16 cellular contexts compared by ENCODE assay signal in genomic region chr18:8952174-8952573, GRCh38.
DNase-seq lines count a peak whose midpoint lies in the region; ATAC-seq, FAIRE-seq and TF ChIP-seq lines count a peak whose summit lies in the region.
"Had no signal": no experiment of that assay in that cellular context is flagged by ENCODE, and none has a peak within 500 bp of the region (broad histone marks: within the 10 kb centered on the region; RNA-seq: fewer than 3 reads in every experiment).

No MANE protein-coding gene starts in this region.

- H3K27ac ChIP-seq in HepG2 (ENCODE audit: extremely low read length, insufficient read depth, low read length) (no peak overlapping the region), right lobe of liver (no peak overlapping the region), OCI-LY7 (ENCODE audit: low read depth, low read length, poor library complexity, severe bottlenecking) (peak overlapping the region; percentile 91), temporal lobe (ENCODE audit: low read depth, low read length) (peak overlapping the region; percentile 7), gastrocnemius medialis (no peak overlapping the region), thyroid gland (no peak overlapping the region)

- no peak for TF ChIP-seq CTCF in HepG2 (CRISPR knock-in tag; IDR thresholded peaks at IDR 0.05)
- TF ChIP-seq CTCF in right lobe of liver (IDR thresholded peaks at IDR 0.05): no peak
- no peak for TF ChIP-seq CTCF in OCI-LY7 (conservative IDR thresholded peaks at IDR 0.05; ENCODE audit: low read length)
- no peak for TF ChIP-seq CTCF in glutamatergic neuron (IDR thresholded peaks at IDR 0.05; ENCODE audit: partially characterized antibody, unreplicated experiment)
- TF ChIP-seq CTCF in gastrocnemius medialis (IDR thresholded peaks at IDR 0.05 in 4 of 5, conservative IDR thresholded peaks at IDR 0.05 in 1 of 5): no peak
- TF ChIP-seq CTCF in thyroid gland (IDR thresholded peaks at IDR 0.05): no peak

- H3K9me3 Mint-ChIP-seq in glutamatergic neuron (ENCODE audit: unreplicated experiment): peaks cover 14% of the 10 kb centered on the region

- no peaks in the 10 kb centered on the region for H3K9me2 ChIP-seq in OCI-LY7 (ENCODE audit: insufficient read depth, low read length)

- peaks cover 0 to 3% of the 10 kb centered on the region in 2 experiments; a peak in 2 of 5 replicates for H3K27me3 ChIP-seq in HepG2 (ENCODE audit: control insufficient read depth in 1 of 2, insufficient read depth in 2 of 2, low read length in 2 of 2)
- H3K27me3 ChIP-seq in right lobe of liver: no peaks in the 10 kb centered on the region
- peaks cover 0 to 7% (median 0%) of the 10 kb centered on the region in 3 donors for H3K27me3 ChIP-seq in gastrocnemius medialis
- H3K27me3 ChIP-seq in thyroid gland: no peaks in the 10 kb centered on the region

- FAIRE-seq in HepG2 (lab: Jason Lieb, UNC): no peak
- no peak for FAIRE-seq in GM12892 (lab: Jason Lieb, UNC)
- FAIRE-seq: G401.6, RCC 7860 had no signal

- H3K4me1 ChIP-seq in HepG2 (ENCODE audit: insufficient read depth, low read length): peaks cover 28% of the 10 kb centered on the region
- no peaks in the 10 kb centered on the region for H3K4me1 ChIP-seq in right lobe of liver
- H3K4me1 ChIP-seq in OCI-LY7 (ENCODE audit: insufficient read depth, low read length, poor library complexity, severe bottlenecking): peaks cover 72% of the 10 kb centered on the region
- no peaks in the 10 kb centered on the region for H3K4me1 ChIP-seq in gastrocnemius medialis
- H3K4me1 ChIP-seq in thyroid gland: no peaks in the 10 kb centered on the region

- no peak overlapping the region for H3K9ac ChIP-seq in HepG2 (ENCODE audit: insufficient read depth, low read depth, low read length)

- H2AFZ ChIP-seq in HepG2 (ENCODE audit: low read length): no peak overlapping the region
- H2AFZ ChIP-seq in OCI-LY7 (ENCODE audit: low read length): peak overlapping the region; percentile 69; the same call in 1 of the 2 replicates

- ATAC-seq in HepG2: no peak
- no peak for ATAC-seq in right lobe of liver
- no peak for ATAC-seq in gastrocnemius medialis

- H3K79me2 ChIP-seq in HepG2 (ENCODE audit: insufficient read depth, low read length) (no peaks in the 10 kb centered on the region), OCI-LY7 (ENCODE audit: insufficient read depth, low read depth, low read length) (no peaks in the 10 kb centered on the region)

- H3K36me3 ChIP-seq in HepG2 (replicated peaks in 1 of 2; ENCODE audit: control insufficient read depth in 1 of 2, insufficient read depth in 2 of 2, low read length in 2 of 2) (no peaks in the 10 kb centered on the region), right lobe of liver (no peaks in the 10 kb centered on the region), OCI-LY7 (ENCODE audit: insufficient read depth, low read length) (peaks cover 13% of the 10 kb centered on the region), gastrocnemius medialis (no peaks in the 10 kb centered on the region), thyroid gland (no peaks in the 10 kb centered on the region)

- TF ChIP-seq POLR2A in HepG2 (IDR thresholded peaks at IDR 0.05; ENCODE audit: insufficient read depth in 1 of 2, low read depth in 2 of 2, low read length in 2 of 2) (no peak), right lobe of liver (IDR thresholded peaks at IDR 0.05) (no peak), gastrocnemius medialis (IDR thresholded peaks at IDR 0.05) (no peak), GM12892 (IDR thresholded peaks at IDR 0.05; ENCODE audit: low read depth, low read length) (no peak), thyroid gland (IDR thresholded peaks at IDR 0.05) (no peak)

- WGBS in HepG2 (ENCODE audit: low lambda C conversion rate): 63% methylated on average over 4 of the region's 5 CpGs
- WGBS in right lobe of liver (ENCODE audit: insufficient coverage, low coverage, low lambda C conversion rate, missing lambda C conversion rate): no CpG with 5 or more reads among the region's 5 CpGs
- 86 to 96% methylated on average over 4 to 5 of the region's 5 CpGs for WGBS in thyroid gland, 2 donors

- intact Hi-C loops in HepG2 (cut with micrococcal nuclease; ENCODE audit: unreplicated experiment) (no loop called here), right lobe of liver (cut with DNase I) (no loop called here), OCI-LY7 (cut with micrococcal nuclease; ENCODE audit: unreplicated experiment) (no loop called here), gastrocnemius medialis (cut with DNase I; ENCODE audit: low total_unique reads) (loop anchor here (10.0 kb wide), 1 partner anchor 1197 kb away; no protein-coding TSS in a partner anchor), thyroid gland (cut with DNase I) (no loop called here)

- TF ChIP-seq RAD21 in HepG2 (CRISPR knock-in tag; IDR thresholded peaks at IDR 0.05): no peak

- no peak overlapping the region for H3K4me2 ChIP-seq in HepG2 (ENCODE audit: low read depth, low read length)
- H3K4me2 ChIP-seq in OCI-LY7 (ENCODE audit: low read length): peak overlapping the region; percentile 66

- H3K4me3 Mint-ChIP-seq in glutamatergic neuron (ENCODE audit: unreplicated experiment): peak overlapping the region; percentile 20

- H3K9me3 ChIP-seq in HepG2 (ENCODE audit: low read length) (peaks cover 6% of the 10 kb centered on the region; the same call in 1 of the 2 replicates), right lobe of liver (no peaks in the 10 kb centered on the region), OCI-LY7 (ENCODE audit: low read length) (peaks cover 27% of the 10 kb centered on the region; the same call in 1 of the 2 replicates), gastrocnemius medialis (no peaks in the 10 kb centered on the region), thyroid gland (no peaks in the 10 kb centered on the region)

- H4K20me1 ChIP-seq in HepG2 (ENCODE audit: insufficient read depth, low read length) (no peaks in the 10 kb centered on the region), OCI-LY7 (ENCODE audit: insufficient read depth, low read length) (no peaks in the 10 kb centered on the region)

- POLR2A ChIA-PET in HepG2 (lab: Yijun Ruan, JAX): no interaction called here
- POLR2A ChIA-PET in OCI-LY7 (lab: Charles Lee): interaction anchor here (0.6 to 2.9 kb wide), 9 partner anchors 9 to 255 kb away, joined by 3 to 10 read pairs (median 5); no protein-coding TSS in a partner anchor

- peaks cover 33% of the 10 kb centered on the region for H3K4me1 Mint-ChIP-seq in glutamatergic neuron (ENCODE audit: low read depth, unreplicated experiment)

- peaks cover 9% of the 10 kb centered on the region for H3K27me3 Mint-ChIP-seq in glutamatergic neuron (ENCODE audit: unreplicated experiment)

- CTCF ChIA-PET in HepG2 (lab: Yijun Ruan, JAX; ENCODE audit: low intra/inter-chr PET ratio, low total read pairs) (no interaction called here), OCI-LY7 (lab: Charles Lee; ENCODE audit: unreplicated experiment) (interaction anchor here (1.1 to 1.2 kb wide), 2 partner anchors 10 to 30 kb away, joined by 3 to 5 read pairs; no protein-coding TSS in a partner anchor)

- in situ Hi-C loops in HepG2 (cut with HindIII; ENCODE audit: extremely low pct_ligation_motif_present, low pct_unique_long_range_greater_than_20kb) (no loop called here), gastrocnemius medialis (cut with MboI; ENCODE audit: low sequenced_read_pairs in 4 of 4) (no loop called here)

- BruUV-seq in HepG2 (replicated peaks; lab: Mats Ljungman, UMichigan): no TSS peak
- no TSS peak for BruUV-seq in OCI-LY7 (replicated peaks; lab: Mats Ljungman, UMichigan)

- TF ChIP-seq EP300 in HepG2 (IDR thresholded peaks at IDR 0.05; ENCODE audit: low read depth in 2 of 2, low read length in 2 of 2) (no peak), HepG2 (CRISPR knock-in tag; IDR thresholded peaks at IDR 0.05; ENCODE audit: borderline replicate concordance) (no peak)

- H3K36me3 Mint-ChIP-seq in glutamatergic neuron (ENCODE audit: unreplicated experiment): no peaks in the 10 kb centered on the region

- peak overlapping the region; percentile 65 for H3K27ac Mint-ChIP-seq in glutamatergic neuron (ENCODE audit: unreplicated experiment)

- no peak overlapping the region for H3K4me3 ChIP-seq in HepG2 (replicated peaks in 1 of 3; ENCODE audit: insufficient read depth in 1 of 3, low read depth in 2 of 3, low read length in 3 of 3)
- H3K4me3 ChIP-seq in right lobe of liver: no peak overlapping the region
- H3K4me3 ChIP-seq in OCI-LY7 (ENCODE audit: low read depth, low read length, poor library complexity, severe bottlenecking): peak overlapping the region; percentile 38
- H3K4me3 ChIP-seq in gastrocnemius medialis: no peak overlapping the region
- H3K4me3 ChIP-seq in thyroid gland (replicated peaks in 1 of 3): no peak overlapping the region

- DNase-seq in HepG2 (ENCODE audit: low spot score) (no peak), right lobe of liver (no peak), OCI-LY7 (ENCODE audit: low spot score) (peak; percentile 63), glutamatergic neuron (no peak), gastrocnemius medialis (no peak), GM12892 (ENCODE audit: insufficient read length) (no peak), thyroid gland (no peak)
- DNase-seq: 8988T, DMS53, NCI-H1092, NCI-H2107, NCI-H748 treated with DMSO at 0.1 percent for 48 hours, SIG-M5 had no signal

TF ChIP-seq in HepG2, 621 proteins besides CTCF, POLR2A, EP300 and RAD21:
- TF ChIP-seq CREB1 (IDR thresholded peaks at IDR 0.05) (no peak), CREB1 (CRISPR knock-in tag; IDR thresholded peaks at IDR 0.05) (no peak), HNF4A (CRISPR knock-in tag; IDR thresholded peaks at IDR 0.05) (peak; percentile 52; the same call in 1 of the 2 replicates)

Comparison
In these comparisons a context has a peak if more than half of its experiments do, and no peak if none do; other contexts are left out.
1. H3K27ac ChIP-seq: peak in OCI-LY7 (single experiment) and temporal lobe (single experiment); none in HepG2 (single experiment), right lobe of liver (0 of 3), gastrocnemius medialis (0 of 4) and thyroid gland (0 of 3).